Comparison of ENCODE assay signal across 1 cellular context in genomic region chr19:10568826-10569651, GRCh38.
TF ChIP-seq lines count a peak whose summit lies in the region.

Gene CDKN2D, minus strand, starts transcription at chr19:10568979. Its CDS starts 326 bp downstream, at chr19:10568653.

TF ChIP-seq in GM23338, 12 proteins besides CTCF, POLR2A, EP300 and RAD21 (continued from another document):
- TF ChIP-seq, protein P1, sequence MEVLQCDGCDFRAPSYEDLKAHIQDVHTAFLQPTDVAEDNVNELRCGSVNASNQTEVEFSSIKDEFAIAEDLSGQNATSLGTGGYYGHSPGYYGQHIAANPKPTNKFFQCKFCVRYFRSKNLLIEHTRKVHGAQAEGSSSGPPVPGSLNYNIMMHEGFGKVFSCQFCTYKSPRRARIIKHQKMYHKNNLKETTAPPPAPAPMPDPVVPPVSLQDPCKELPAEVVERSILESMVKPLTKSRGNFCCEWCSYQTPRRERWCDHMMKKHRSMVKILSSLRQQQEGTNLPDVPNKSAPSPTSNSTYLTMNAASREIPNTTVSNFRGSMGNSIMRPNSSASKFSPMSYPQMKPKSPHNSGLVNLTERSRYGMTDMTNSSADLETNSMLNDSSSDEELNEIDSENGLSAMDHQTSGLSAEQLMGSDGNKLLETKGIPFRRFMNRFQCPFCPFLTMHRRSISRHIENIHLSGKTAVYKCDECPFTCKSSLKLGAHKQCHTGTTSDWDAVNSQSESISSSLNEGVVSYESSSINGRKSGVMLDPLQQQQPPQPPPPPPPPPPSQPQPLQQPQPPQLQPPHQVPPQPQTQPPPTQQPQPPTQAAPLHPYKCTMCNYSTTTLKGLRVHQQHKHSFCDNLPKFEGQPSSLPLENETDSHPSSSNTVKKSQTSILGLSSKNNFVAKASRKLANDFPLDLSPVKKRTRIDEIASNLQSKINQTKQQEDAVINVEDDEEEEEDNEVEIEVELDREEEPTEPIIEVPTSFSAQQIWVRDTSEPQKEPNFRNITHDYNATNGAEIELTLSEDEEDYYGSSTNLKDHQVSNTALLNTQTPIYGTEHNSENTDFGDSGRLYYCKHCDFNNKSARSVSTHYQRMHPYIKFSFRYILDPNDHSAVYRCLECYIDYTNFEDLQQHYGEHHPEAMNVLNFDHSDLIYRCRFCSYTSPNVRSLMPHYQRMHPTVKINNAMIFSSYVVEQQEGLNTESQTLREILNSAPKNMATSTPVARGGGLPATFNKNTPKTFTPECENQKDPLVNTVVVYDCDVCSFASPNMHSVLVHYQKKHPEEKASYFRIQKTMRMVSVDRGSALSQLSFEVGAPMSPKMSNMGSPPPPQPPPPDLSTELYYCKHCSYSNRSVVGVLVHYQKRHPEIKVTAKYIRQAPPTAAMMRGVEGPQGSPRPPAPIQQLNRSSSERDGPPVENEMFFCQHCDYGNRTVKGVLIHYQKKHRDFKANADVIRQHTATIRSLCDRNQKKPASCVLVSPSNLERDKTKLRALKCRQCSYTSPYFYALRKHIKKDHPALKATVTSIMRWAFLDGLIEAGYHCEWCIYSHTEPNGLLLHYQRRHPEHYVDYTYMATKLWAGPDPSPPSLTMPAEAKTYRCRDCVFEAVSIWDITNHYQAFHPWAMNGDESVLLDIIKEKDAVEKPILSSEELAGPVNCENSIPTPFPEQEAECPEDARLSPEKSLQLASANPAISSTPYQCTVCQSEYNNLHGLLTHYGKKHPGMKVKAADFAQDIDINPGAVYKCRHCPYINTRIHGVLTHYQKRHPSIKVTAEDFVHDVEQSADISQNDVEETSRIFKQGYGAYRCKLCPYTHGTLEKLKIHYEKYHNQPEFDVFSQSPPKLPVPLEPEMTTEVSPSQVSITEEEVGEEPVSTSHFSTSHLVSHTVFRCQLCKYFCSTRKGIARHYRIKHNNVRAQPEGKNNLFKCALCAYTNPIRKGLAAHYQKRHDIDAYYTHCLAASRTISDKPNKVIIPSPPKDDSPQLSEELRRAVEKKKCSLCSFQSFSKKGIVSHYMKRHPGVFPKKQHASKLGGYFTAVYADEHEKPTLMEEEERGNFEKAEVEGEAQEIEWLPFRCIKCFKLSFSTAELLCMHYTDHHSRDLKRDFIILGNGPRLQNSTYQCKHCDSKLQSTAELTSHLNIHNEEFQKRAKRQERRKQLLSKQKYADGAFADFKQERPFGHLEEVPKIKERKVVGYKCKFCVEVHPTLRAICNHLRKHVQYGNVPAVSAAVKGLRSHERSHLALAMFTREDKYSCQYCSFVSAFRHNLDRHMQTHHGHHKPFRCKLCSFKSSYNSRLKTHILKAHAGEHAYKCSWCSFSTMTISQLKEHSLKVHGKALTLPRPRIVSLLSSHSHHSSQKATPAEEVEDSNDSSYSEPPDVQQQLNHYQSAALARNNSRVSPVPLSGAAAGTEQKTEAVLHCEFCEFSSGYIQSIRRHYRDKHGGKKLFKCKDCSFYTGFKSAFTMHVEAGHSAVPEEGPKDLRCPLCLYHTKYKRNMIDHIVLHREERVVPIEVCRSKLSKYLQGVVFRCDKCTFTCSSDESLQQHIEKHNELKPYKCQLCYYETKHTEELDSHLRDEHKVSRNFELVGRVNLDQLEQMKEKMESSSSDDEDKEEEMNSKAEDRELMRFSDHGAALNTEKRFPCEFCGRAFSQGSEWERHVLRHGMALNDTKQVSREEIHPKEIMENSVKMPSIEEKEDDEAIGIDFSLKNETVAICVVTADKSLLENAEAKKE (CRISPR knock-in tag; IDR thresholded peaks at IDR 0.05) = no peak
- peak; percentile 72 for TF ChIP-seq CREB1 (CRISPR knock-in tag; IDR thresholded peaks at IDR 0.05; ENCODE audit: low read depth)
- TF ChIP-seq EZH2phosphoT487 (IDR thresholded peaks at IDR 0.05; ENCODE audit: unreplicated experiment) = no peak
